Comparison of ENCODE assay signal across 14 cellular contexts in the genomic region with DNA sequence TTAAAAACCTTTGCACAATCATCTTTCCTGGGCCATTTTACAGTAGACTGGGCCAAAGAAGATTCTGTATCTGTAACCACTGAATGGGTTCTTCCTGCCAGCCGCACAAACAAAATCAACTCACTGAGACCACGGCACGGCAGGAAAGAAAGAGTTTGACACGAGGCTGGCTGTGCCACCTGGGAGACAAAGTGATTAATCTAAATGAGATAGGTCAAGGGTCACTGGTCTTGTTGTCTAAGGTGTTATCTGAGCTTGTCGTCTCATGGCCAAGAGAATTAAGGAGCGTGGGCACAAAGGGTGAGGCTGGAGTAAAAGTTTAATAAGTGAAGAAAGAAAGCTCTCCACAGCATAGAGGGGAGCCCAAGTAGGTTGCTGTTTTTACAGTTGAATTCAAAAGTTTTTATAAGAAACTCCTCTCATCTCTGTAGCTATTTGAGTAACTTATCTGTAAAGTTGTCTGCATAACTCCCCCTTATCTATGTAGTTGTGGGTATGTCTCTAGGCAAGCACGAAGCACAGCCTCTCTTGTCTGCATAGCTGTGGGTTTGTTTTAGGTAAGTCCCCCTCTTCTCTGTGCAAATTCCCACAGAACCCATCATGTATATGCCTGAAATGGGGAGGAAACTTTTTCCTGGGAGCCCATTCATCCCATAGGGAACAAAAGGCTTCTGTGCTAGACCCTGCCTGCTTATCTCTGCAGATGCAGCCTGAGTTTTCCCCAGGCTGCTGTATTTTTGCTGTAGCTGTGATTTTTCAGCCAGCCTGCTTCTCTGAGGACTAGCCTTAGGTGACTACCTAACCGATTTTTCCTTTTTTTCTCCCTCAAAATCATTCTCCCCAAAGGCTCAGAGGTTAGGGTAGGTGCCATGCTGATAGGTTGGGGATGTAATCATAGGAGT.
"Had no signal": no experiment of that assay in that cellular context is flagged by ENCODE, and none has a peak within 500 bp of the region (broad histone marks: within the 10 kb centered on the region; RNA-seq: fewer than 3 reads in every experiment).

No MANE protein-coding gene starts in this region.

- H3K9me3 ChIP-seq: pancreas had no signal

- H3K36me3 ChIP-seq: ascending aorta, pancreas had no signal

- DNase-seq: activated CD4-positive, alpha-beta memory T cell treated with anti-CD3 and anti-CD28 coated beads for 36 hours; activated CD4-positive, alpha-beta T cell treated with anti-CD3 and anti-CD28 coated beads for 36 hours; activated CD8-positive, alpha-beta memory T cell treated with anti-CD3 and anti-CD28 coated beads, Interleukin-2, amount 10 ng/mL, durations not matched to agents 7 days and 5 days; activated naive CD4-positive, alpha-beta T cell treated with anti-CD3 and anti-CD28 coated beads, Interleukin-2, amount 10 ng/mL, durations not matched to agents 7 days and 5 days; activated T-cell treated with anti-CD3 and anti-CD28 coated beads, Interleukin-2, amount 50 U/mL, for 24 hours; hypothalamus; pancreas; stimulated activated CD4-positive, alpha-beta T cell treated with anti-CD3 and anti-CD28 coated beads, Interleukin-15, amount 100 ng/mL, for 24 hours; stimulated activated CD4-positive, alpha-beta T cell treated with anti-CD3 and anti-CD28 coated beads, Interleukin-4, amount 100 ng/mL, for 1 hour; stimulated activated naive CD4-positive, alpha-beta T cell; T-helper 1 cell; T1000 had no signal

- H3K4me3 ChIP-seq: ascending aorta, pancreas had no signal

- H3K27ac ChIP-seq: ascending aorta, pancreas, VCaP had no signal

- H3K27me3 ChIP-seq: ascending aorta, pancreas had no signal

- H3K4me1 ChIP-seq: ascending aorta had no signal
